26 cellular contexts compared by ENCODE assay signal in genomic region chr9:15276328-15276969, GRCh38. TPM values are rescaled to one million over a fixed set of nuclear protein-coding genes. Genes with fewer than 3 reads are reported as not detected.
DNase-seq lines count a peak whose midpoint lies in the region; ATAC-seq and TF ChIP-seq lines count a peak whose summit lies in the region.
"Had no signal": no experiment of that assay in that cellular context is flagged by ENCODE, and none has a peak within 500 bp of the region (broad histone marks: within the 10 kb centered on the region; RNA-seq: fewer than 3 reads in every experiment).

No MANE protein-coding gene starts in this region.

- peaks cover 17% of the 10 kb centered on the region for H3K4me1 ChIP-seq in Caco-2
- peaks cover 4 to 7% of the 10 kb centered on the region in 2 donors for H3K4me1 ChIP-seq in gastrocnemius medialis
- H3K4me1 ChIP-seq: foreskin keratinocyte had no signal

- no peak overlapping the region for H3K27ac Mint-ChIP-seq in Caco-2 (ENCODE audit: unreplicated experiment)
- H3K27ac Mint-ChIP-seq: activated naive CD4-positive, alpha-beta T cell treated with anti-CD3 and anti-CD28 coated beads, Interleukin-2, amount 50 U/mL, for 24 hours; effector memory CD8-positive, alpha-beta T cell; mesothelial cell of epicardium had no signal

- H3K36me3 ChIP-seq in Caco-2 (ENCODE audit: control insufficient read depth, insufficient read depth, low read length) (no peaks in the 10 kb centered on the region), gastrocnemius medialis (no peaks in the 10 kb centered on the region)
- H3K36me3 ChIP-seq: esophagus muscularis mucosa, tibial nerve had no signal

- DNase-seq in NCI-H1417 (lab: John Stamatoyannopoulos, UW): peak; percentile 15 to 41 (median 23)
- DNase-seq in NCI-H1417 treated with DMSO at 0.1 percent for 48 hours (lab: John Stamatoyannopoulos, UW): no peak
- DNase-seq in Caco-2: peak; percentile 42 to 54
- peak; percentile 55 for DNase-seq in NCI-H69 (lab: John Stamatoyannopoulos, UW)
- DNase-seq in left colon: peak; percentile 45 to 76
- DNase-seq in NCI-H2171 treated with DMSO at 0.1 percent for 48 hours (lab: John Stamatoyannopoulos, UW): no peak
- no peak for DNase-seq in NCI-H2107 treated with DMSO at 0.1 percent for 48 hours (lab: John Stamatoyannopoulos, UW; ENCODE audit: unreplicated experiment)
- no peak for DNase-seq in gastrocnemius medialis
- DNase-seq: activated CD4-positive, alpha-beta T cell treated with anti-CD3 and anti-CD28 coated beads, Interleukin-2, amount 50 U/mL, for 48 hours; CD4-positive, alpha-beta memory T cell; effector memory CD8-positive, alpha-beta T cell; foreskin keratinocyte; GF-D8; H7; naive thymus-derived CD8-positive, alpha-beta T cell; NCI-H2171; stimulated activated CD4-positive, alpha-beta T cell treated with anti-CD3 and anti-CD28 coated beads, Interleukin-1b, Interleukin-23, amount 100 ng/mL, for 48 hours; stimulated activated CD8-positive, alpha-beta memory T cell treated with anti-CD3 and anti-CD28 coated beads, Interleukin-4, amount 100 ng/mL, for 48 hours had no signal

- intact Hi-C loops in Caco-2 (cut with micrococcal nuclease; ENCODE audit: unreplicated experiment): loop anchor here (5.0 kb wide), 2 partner anchors 64 to 81 kb away; no protein-coding TSS in a partner anchor
- intact Hi-C loops in left colon (cut with DNase I, micrococcal nuclease): loop anchor here in 1 of 2 donors (5.0 kb wide), 1 partner anchor 331 kb away; no protein-coding TSS in a partner anchor
- intact Hi-C loops in gastrocnemius medialis (cut with DNase I; ENCODE audit: low total_unique reads): loop anchor here (2.0 to 10.0 kb wide), 4 partner anchors 30 to 330 kb away; partner anchors contain the start of genes SNAPC3 and TTC39B

- no peaks in the 10 kb centered on the region for H3K27me3 Mint-ChIP-seq in Caco-2 (ENCODE audit: insufficient read depth, unreplicated experiment)
- H3K27me3 Mint-ChIP-seq: activated naive CD4-positive, alpha-beta T cell treated with anti-CD3 and anti-CD28 coated beads, Interleukin-2, amount 50 U/mL, for 24 hours; CD4-positive, alpha-beta memory T cell; effector memory CD8-positive, alpha-beta T cell; naive thymus-derived CD8-positive, alpha-beta T cell had no signal

- no peak overlapping the region for H3K4me3 Mint-ChIP-seq in Caco-2 (ENCODE audit: unreplicated experiment)
- H3K4me3 Mint-ChIP-seq: activated naive CD4-positive, alpha-beta T cell treated with anti-CD3 and anti-CD28 coated beads, Interleukin-2, amount 50 U/mL, for 24 hours; CD4-positive, alpha-beta memory T cell; effector memory CD8-positive, alpha-beta T cell; mesothelial cell of epicardium; naive thymus-derived CD8-positive, alpha-beta T cell had no signal

- CTCF ChIA-PET in Caco-2 (lab: Charles Lee): no interaction called here

- POLR2A ChIA-PET in Caco-2 (lab: Charles Lee): no interaction called here

- no peaks in the 10 kb centered on the region for H3K36me3 Mint-ChIP-seq in Caco-2 (ENCODE audit: insufficient read depth, unreplicated experiment)
- H3K36me3 Mint-ChIP-seq: mesothelial cell of epicardium had no signal

- no peak overlapping the region for H3K27ac ChIP-seq in gastrocnemius medialis
- H3K27ac ChIP-seq: esophagus muscularis mucosa, foreskin keratinocyte, RWPE1, SK-N-MC had no signal

- H3K27me3 ChIP-seq in Caco-2 (replicated peaks; ENCODE audit: control insufficient read depth, insufficient read depth, low read length) (no peaks in the 10 kb centered on the region), gastrocnemius medialis (no peaks in the 10 kb centered on the region)
- H3K27me3 ChIP-seq: esophagus muscularis mucosa, foreskin keratinocyte, tibial nerve had no signal

- H3K4me3 ChIP-seq in Caco-2 (ENCODE audit: low read depth, low read length) (no peak overlapping the region), gastrocnemius medialis (no peak overlapping the region)
- H3K4me3 ChIP-seq: esophagus muscularis mucosa, SK-N-MC, skin epidermis, tibial nerve had no signal

- BruUV-seq in Caco-2 (replicated peaks; lab: Mats Ljungman, UMichigan): no TSS peak

- no peaks in the 10 kb centered on the region for H3K9me3 Mint-ChIP-seq in Caco-2 (ENCODE audit: unreplicated experiment)
- H3K9me3 Mint-ChIP-seq: activated naive CD4-positive, alpha-beta T cell treated with anti-CD3 and anti-CD28 coated beads, Interleukin-2, amount 50 U/mL, for 24 hours; CD4-positive, alpha-beta memory T cell; effector memory CD8-positive, alpha-beta T cell; mesothelial cell of epicardium; naive thymus-derived CD8-positive, alpha-beta T cell had no signal

- H3K9me3 ChIP-seq in Caco-2: no peaks in the 10 kb centered on the region
- no peaks in the 10 kb centered on the region for H3K9me3 ChIP-seq in gastrocnemius medialis
- H3K9me3 ChIP-seq: esophagus muscularis mucosa, tibial nerve had no signal

- TF ChIP-seq POLR2A in gastrocnemius medialis (IDR thresholded peaks at IDR 0.05): no peak

- in situ Hi-C loops in gastrocnemius medialis (cut with MboI; ENCODE audit: low sequenced_read_pairs in 4 of 4): loop anchor here in 1 of 4 donors (25.0 kb wide), 1 partner anchor 336 kb away; no protein-coding TSS in a partner anchor

- no peak for TF ChIP-seq CTCF in Caco-2 (IDR thresholded peaks at IDR 0.05; ENCODE audit: insufficient read depth in 1 of 2, low read depth in 1 of 2, low read length in 1 of 2, severe bottlenecking in 1 of 2, unreplicated experiment in 1 of 2)
- no peak for TF ChIP-seq CTCF in gastrocnemius medialis (IDR thresholded peaks at IDR 0.05 in 4 of 5, conservative IDR thresholded peaks at IDR 0.05 in 1 of 5)

- ATAC-seq in left colon (peak; percentile 94), gastrocnemius medialis (no peak)
- ATAC-seq: activated CD4-positive, CD25-positive, alpha-beta regulatory T cell treated with anti-CD3 and anti-CD28 coated beads, Interleukin-2, amount 50 U/mL, for 24 hours; effector memory CD8-positive, alpha-beta T cell; foreskin keratinocyte; naive thymus-derived CD8-positive, alpha-beta T cell had no signal

- no peaks in the 10 kb centered on the region for H3K4me1 Mint-ChIP-seq in Caco-2 (ENCODE audit: low read depth, unreplicated experiment)
- H3K4me1 Mint-ChIP-seq: mesothelial cell of epicardium had no signal

RNA-seq across cellular contexts. Expression of gene TTC39B, which starts 30.6 kb away (rescaled TPM):
- total RNA-seq in Caco-2 (2022) (6.9 and 7.6 TPM in 2 replicates), left colon (10 to 100 TPM; 45.3 to 50.5 TPM), gastrocnemius medialis (1 to 10 TPM; 1.8 to 6.9 (median 3.8) TPM)

Comparison
In these comparisons a context has a peak if more than half of its experiments do, and no peak if none do; other contexts are left out.
1. DNase-seq: peak in NCI-H1417 (3 of 3), Caco-2 (2 of 2), NCI-H69 (single experiment) and left colon (2 of 2); none in NCI-H1417 treated with DMSO at 0.1 percent for 48 hours (single experiment), NCI-H2171 treated with DMSO at 0.1 percent for 48 hours (single experiment), NCI-H2107 treated with DMSO at 0.1 percent for 48 hours (single experiment) and gastrocnemius medialis (0 of 2).